18 cellular contexts compared by ENCODE assay signal in genomic region chr9:277595-278330, GRCh38.
A peak's percentile ranks its signal among the peaks of the same experiment; 100 is the strongest.
DNase-seq lines count a peak whose midpoint lies in the region; ATAC-seq and TF ChIP-seq lines count a peak whose summit lies in the region.
"Had no signal": no experiment of that assay in that cellular context is flagged by ENCODE, and none has a peak within 500 bp of the region (broad histone marks: within the 10 kb centered on the region; RNA-seq: fewer than 3 reads in every experiment).

No MANE protein-coding gene starts in this region.

- H3K4me3 Mint-ChIP-seq in activated CD4-positive, alpha-beta T cell treated with anti-CD3 and anti-CD28 coated beads for 36 hours: no peak overlapping the region
- no peak overlapping the region for H3K4me3 Mint-ChIP-seq in activated naive CD8-positive, alpha-beta T cell treated with anti-CD3 and anti-CD28 coated beads, Interleukin-2, amount 50 U/mL, for 24 hours
- H3K4me3 Mint-ChIP-seq in natural killer cell: no peak overlapping the region
- H3K4me3 Mint-ChIP-seq: activated naive CD8-positive, alpha-beta T cell had no signal

- CTCF ChIA-PET in activated CD4-positive, alpha-beta T cell treated with anti-CD3 and anti-CD28 coated beads for 36 hours (lab: Charles Lee): interaction anchor here (0.6 to 1.3 kb wide), 5 partner anchors 8 to 1880 kb away, joined by 3 to 5 read pairs (median 3); partner anchors contain the start of gene DOCK8

- intact Hi-C loops in activated CD4-positive, alpha-beta T cell treated with anti-CD3 and anti-CD28 coated beads for 36 hours (cut with DNase I, micrococcal nuclease): loop anchor here in 1 of 2 experiments (10.0 kb wide), 1 partner anchor 1737 kb away; the partner anchor contains the start of gene SMARCA2
- intact Hi-C loops in natural killer cell (cut with micrococcal nuclease) (loop anchor here (10.0 kb wide), 1 partner anchor 1737 kb away; the partner anchor contains the start of gene SMARCA2), posterior vena cava (cut with DNase I) (no loop called here), lower leg skin (cut with DNase I; ENCODE audit: low total_unique reads) (no loop called here)

- no peaks in the 10 kb centered on the region for H3K9me3 Mint-ChIP-seq in activated CD4-positive, alpha-beta T cell treated with anti-CD3 and anti-CD28 coated beads for 36 hours (ENCODE audit: low read depth)
- H3K9me3 Mint-ChIP-seq in activated naive CD8-positive, alpha-beta T cell treated with anti-CD3 and anti-CD28 coated beads, Interleukin-2, amount 50 U/mL, for 24 hours: no peaks in the 10 kb centered on the region
- no peaks in the 10 kb centered on the region for H3K9me3 Mint-ChIP-seq in natural killer cell

- TF ChIP-seq POLR2A in lower leg skin (IDR thresholded peaks at IDR 0.05): no peak

- H3K4me3 ChIP-seq in lower leg skin (ENCODE audit: low read depth, poor library complexity, severe bottlenecking): no peak overlapping the region
- H3K4me3 ChIP-seq: body of pancreas, GM23248, mucosa of descending colon, vagina had no signal

- peaks cover 43% of the 10 kb centered on the region for H3K36me3 Mint-ChIP-seq in activated CD4-positive, alpha-beta T cell treated with anti-CD3 and anti-CD28 coated beads for 36 hours (ENCODE audit: low read depth)
- peaks cover 41% of the 10 kb centered on the region for H3K36me3 Mint-ChIP-seq in activated naive CD8-positive, alpha-beta T cell treated with anti-CD3 and anti-CD28 coated beads, Interleukin-2, amount 50 U/mL, for 24 hours (ENCODE audit: low read depth)
- H3K36me3 Mint-ChIP-seq in natural killer cell: no peaks in the 10 kb centered on the region

- H3K4me1 Mint-ChIP-seq in activated CD4-positive, alpha-beta T cell treated with anti-CD3 and anti-CD28 coated beads for 36 hours: peaks cover 35% of the 10 kb centered on the region
- peaks cover 43% of the 10 kb centered on the region for H3K4me1 Mint-ChIP-seq in activated naive CD8-positive, alpha-beta T cell treated with anti-CD3 and anti-CD28 coated beads, Interleukin-2, amount 50 U/mL, for 24 hours
- H3K4me1 Mint-ChIP-seq in natural killer cell: peaks cover 29 to 36% of the 10 kb centered on the region in 2 donors

- no peak for DNase-seq in activated CD4-positive, alpha-beta T cell treated with anti-CD3 and anti-CD28 coated beads for 36 hours
- DNase-seq in activated CD4-positive, alpha-beta T cell treated with anti-CD3 and anti-CD28 coated beads, Interleukin-2, amount 50 U/mL, for 48 hours: no peak
- DNase-seq in activated naive CD8-positive, alpha-beta T cell treated with anti-CD3 and anti-CD28 coated beads, Interleukin-2, amount 50 U/mL, for 24 hours: no peak
- DNase-seq in natural killer cell (no peak), posterior vena cava (ENCODE audit: low spot score) (no peak), lower leg skin (ENCODE audit: low spot score in 2 of 2) (no peak)
- DNase-seq in stimulated activated CD4-positive, alpha-beta T cell treated with anti-CD3 and anti-CD28 coated beads, Interleukin-2, amount 100 ng/mL, for 48 hours: no peak
- DNase-seq: 8988T, AML-193, GM23248, left ventricle myocardium superior, MM.1S, NCI-H226 had no signal

- peak; percentile 5 for ATAC-seq in activated CD4-positive, alpha-beta T cell treated with anti-CD3 and anti-CD28 coated beads for 36 hours
- ATAC-seq in HG03159 (IDR thresholded peaks at IDR 0.05; ENCODE audit: unreplicated experiment) (peak; percentile 20), natural killer cell (peak; percentile 29 to 63 (median 43))
- peak; percentile 16 for ATAC-seq in activated naive CD8-positive, alpha-beta T cell treated with anti-CD3 and anti-CD28 coated beads, Interleukin-2, amount 50 U/mL, for 24 hours
- ATAC-seq: body of pancreas had no signal

- H3K27ac Mint-ChIP-seq in activated CD4-positive, alpha-beta T cell treated with anti-CD3 and anti-CD28 coated beads for 36 hours: no peak overlapping the region
- no peak overlapping the region for H3K27ac Mint-ChIP-seq in activated naive CD8-positive, alpha-beta T cell treated with anti-CD3 and anti-CD28 coated beads, Interleukin-2, amount 50 U/mL, for 24 hours
- H3K27ac Mint-ChIP-seq in natural killer cell: no peak overlapping the region
- H3K27ac Mint-ChIP-seq: activated naive CD8-positive, alpha-beta T cell had no signal

- POLR2A ChIA-PET in activated CD4-positive, alpha-beta T cell treated with anti-CD3 and anti-CD28 coated beads for 36 hours (lab: Charles Lee): no interaction called here

- no peaks in the 10 kb centered on the region for H3K27me3 Mint-ChIP-seq in activated CD4-positive, alpha-beta T cell treated with anti-CD3 and anti-CD28 coated beads for 36 hours
- no peaks in the 10 kb centered on the region for H3K27me3 Mint-ChIP-seq in activated naive CD8-positive, alpha-beta T cell treated with anti-CD3 and anti-CD28 coated beads, Interleukin-2, amount 50 U/mL, for 24 hours
- H3K27me3 Mint-ChIP-seq in natural killer cell (ENCODE audit: low read depth in 2 of 2): no peaks in the 10 kb centered on the region
- H3K27me3 Mint-ChIP-seq: activated naive CD8-positive, alpha-beta T cell had no signal

- 55 to 59% methylated on average over 4 of the region's 4 CpGs for WGBS in lower leg skin, 2 donors

- TF ChIP-seq CTCF in natural killer cell (IDR thresholded peaks at IDR 0.05) (no peak), lower leg skin (IDR thresholded peaks at IDR 0.05) (no peak)
